In genomic region chr19:41893899-41894298, GRCh38 we compare ENCODE assay signal across 1 cellular context.
A peak's percentile ranks its signal among the peaks of the same experiment; 100 is the strongest.
TF ChIP-seq lines count a peak whose summit lies in the region.

No MANE protein-coding gene starts in this region.

TF ChIP-seq in A549, 52 proteins besides CTCF, POLR2A, EP300 and RAD21 (continued from another document):
- no peak for TF ChIP-seq HMGXB4 (CRISPR knock-in tag; IDR thresholded peaks at IDR 0.05; ENCODE audit: borderline replicate concordance)
- no peak for TF ChIP-seq NPAS2 (CRISPR knock-in tag; IDR thresholded peaks at IDR 0.05; ENCODE audit: borderline replicate concordance)
- no peak for TF ChIP-seq RCOR1 (IDR thresholded peaks at IDR 0.05; ENCODE audit: low read depth, low read length)
- TF ChIP-seq HES2 (IDR thresholded peaks at IDR 0.05) = no peak
- TF ChIP-seq EHF (CRISPR knock-in tag; IDR thresholded peaks at IDR 0.05) = 0 out of 2 replicates have a peak, but pooled peaks have one; percentile 56
- no peak for TF ChIP-seq REST (IDR thresholded peaks at IDR 0.05)
- 0 out of 2 replicates have a peak, but pooled peaks have one; percentile 12 for TF ChIP-seq PBX3 (IDR thresholded peaks at IDR 0.05)
- peak; percentile 39; the same call in 1 of the 2 replicates for TF ChIP-seq GATA3 (IDR thresholded peaks at IDR 0.05; ENCODE audit: borderline replicate concordance)
- no peak for TF ChIP-seq RARB (CRISPR knock-in tag; IDR thresholded peaks at IDR 0.05)
- no peak for TF ChIP-seq SREBF2 (IDR thresholded peaks at IDR 0.05)
- TF ChIP-seq KDM5A (IDR thresholded peaks at IDR 0.05) = no peak
- TF ChIP-seq E2F6 (IDR thresholded peaks at IDR 0.05; ENCODE audit: borderline replicate concordance, low read depth) = no peak
- peak; percentile 15 for TF ChIP-seq ZFP36 (IDR thresholded peaks at IDR 0.05; ENCODE audit: borderline replicate concordance, partially characterized antibody)
- TF ChIP-seq CHD4 (IDR thresholded peaks at IDR 0.05; ENCODE audit: borderline replicate concordance) = no peak
- TF ChIP-seq BCL3 (IDR thresholded peaks at IDR 0.05) = no peak
- no peak for TF ChIP-seq NFE2L2 (conservative IDR thresholded peaks at IDR 0.05; ENCODE audit: low read length)
- TF ChIP-seq ZSCAN20 (CRISPR knock-in tag; IDR thresholded peaks at IDR 0.05) = no peak
- no peak for TF ChIP-seq HDAC2 (IDR thresholded peaks at IDR 0.05)
